Comparison of ENCODE assay signal across 2 cellular contexts in the genomic region with DNA sequence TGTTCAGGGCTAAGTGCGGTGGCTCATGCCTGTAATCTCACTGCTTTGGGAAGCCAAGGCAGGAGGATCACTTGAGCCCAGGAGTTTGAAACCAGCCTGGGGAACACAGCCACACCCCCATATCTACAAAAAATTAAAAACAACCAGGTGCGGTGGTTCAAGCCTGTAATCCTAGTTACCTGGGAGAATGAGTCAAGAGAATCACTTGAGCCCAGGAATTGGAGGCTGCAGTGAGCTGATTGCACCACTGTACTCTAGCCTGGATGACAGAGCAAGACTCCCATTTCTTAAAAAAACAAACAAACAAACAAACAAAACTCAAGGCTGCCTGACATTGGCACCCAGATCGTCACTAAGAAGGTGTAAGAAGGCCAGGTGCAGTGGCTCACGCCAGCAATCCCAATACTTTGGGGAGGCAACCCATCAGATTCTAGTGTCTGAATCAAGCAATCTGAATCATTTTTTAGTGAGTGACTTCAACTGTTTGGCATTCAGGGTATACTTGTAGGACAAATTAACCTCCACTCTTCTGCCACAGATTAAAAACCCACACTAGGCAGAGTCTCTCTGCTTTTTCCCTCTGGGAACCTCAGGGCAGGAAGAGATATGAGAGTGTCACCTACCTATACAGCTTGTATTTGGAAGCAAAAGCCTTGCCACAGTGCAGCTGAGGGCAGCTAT.
TF ChIP-seq lines count a peak whose summit lies in the region.

No MANE protein-coding gene starts in this region.

TF ChIP-seq in HepG2, 621 proteins besides CTCF, POLR2A, EP300 and RAD21:
- TF ChIP-seq ZNF737 (CRISPR knock-in tag; IDR thresholded peaks at IDR 0.05; ENCODE audit: borderline replicate concordance) (0 out of 2 replicates have a peak, but pooled peaks have one; percentile 18), POLR2G (IDR thresholded peaks at IDR 0.05; ENCODE audit: low read depth, low read length) (no peak), MAZ (IDR thresholded peaks at IDR 0.05; ENCODE audit: borderline replicate concordance, low read depth, low read length) (no peak), MAZ (CRISPR knock-in tag; IDR thresholded peaks at IDR 0.05; ENCODE audit: low read depth) (0 out of 2 replicates have a peak, but pooled peaks have one; percentile 24)
- TF ChIP-seq, protein P1, sequence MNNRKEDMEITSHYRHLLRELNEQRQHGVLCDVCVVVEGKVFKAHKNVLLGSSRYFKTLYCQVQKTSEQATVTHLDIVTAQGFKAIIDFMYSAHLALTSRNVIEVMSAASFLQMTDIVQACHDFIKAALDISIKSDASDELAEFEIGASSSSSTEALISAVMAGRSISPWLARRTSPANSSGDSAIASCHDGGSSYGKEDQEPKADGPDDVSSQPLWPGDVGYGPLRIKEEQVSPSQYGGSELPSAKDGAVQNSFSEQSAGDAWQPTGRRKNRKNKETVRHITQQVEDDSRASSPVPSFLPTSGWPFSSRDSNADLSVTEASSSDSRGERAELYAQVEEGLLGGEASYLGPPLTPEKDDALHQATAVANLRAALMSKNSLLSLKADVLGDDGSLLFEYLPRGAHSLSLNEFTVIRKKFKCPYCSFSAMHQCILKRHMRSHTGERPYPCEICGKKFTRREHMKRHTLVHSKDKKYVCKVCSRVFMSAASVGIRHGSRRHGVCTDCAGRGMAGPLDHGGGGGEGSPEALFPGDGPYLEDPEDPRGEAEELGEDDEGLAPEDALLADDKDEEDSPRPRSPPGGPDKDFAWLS (CRISPR knock-in tag; IDR thresholded peaks at IDR 0.05; ENCODE audit: borderline replicate concordance) = 0 out of 2 replicates have a peak, but pooled peaks have one; percentile 62

TF ChIP-seq in SK-N-SH, 30 proteins besides CTCF, POLR2A, EP300 and RAD21:
- TF ChIP-seq GATA2 (CRISPR knock-in tag; IDR thresholded peaks at IDR 0.05) (no peak), FOXJ3 (CRISPR knock-in tag; IDR thresholded peaks at IDR 0.05) (no peak), YY1 (IDR thresholded peaks at IDR 0.05; ENCODE audit: low read depth) (no peak)
- TF ChIP-seq, protein P2, sequence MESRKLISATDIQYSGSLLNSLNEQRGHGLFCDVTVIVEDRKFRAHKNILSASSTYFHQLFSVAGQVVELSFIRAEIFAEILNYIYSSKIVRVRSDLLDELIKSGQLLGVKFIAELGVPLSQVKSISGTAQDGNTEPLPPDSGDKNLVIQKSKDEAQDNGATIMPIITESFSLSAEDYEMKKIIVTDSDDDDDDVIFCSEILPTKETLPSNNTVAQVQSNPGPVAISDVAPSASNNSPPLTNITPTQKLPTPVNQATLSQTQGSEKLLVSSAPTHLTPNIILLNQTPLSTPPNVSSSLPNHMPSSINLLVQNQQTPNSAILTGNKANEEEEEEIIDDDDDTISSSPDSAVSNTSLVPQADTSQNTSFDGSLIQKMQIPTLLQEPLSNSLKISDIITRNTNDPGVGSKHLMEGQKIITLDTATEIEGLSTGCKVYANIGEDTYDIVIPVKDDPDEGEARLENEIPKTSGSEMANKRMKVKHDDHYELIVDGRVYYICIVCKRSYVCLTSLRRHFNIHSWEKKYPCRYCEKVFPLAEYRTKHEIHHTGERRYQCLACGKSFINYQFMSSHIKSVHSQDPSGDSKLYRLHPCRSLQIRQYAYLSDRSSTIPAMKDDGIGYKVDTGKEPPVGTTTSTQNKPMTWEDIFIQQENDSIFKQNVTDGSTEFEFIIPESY (IDR thresholded peaks at IDR 0.05; ENCODE audit: borderline replicate concordance, low read depth) = no peak
- TF ChIP-seq, protein P3, sequence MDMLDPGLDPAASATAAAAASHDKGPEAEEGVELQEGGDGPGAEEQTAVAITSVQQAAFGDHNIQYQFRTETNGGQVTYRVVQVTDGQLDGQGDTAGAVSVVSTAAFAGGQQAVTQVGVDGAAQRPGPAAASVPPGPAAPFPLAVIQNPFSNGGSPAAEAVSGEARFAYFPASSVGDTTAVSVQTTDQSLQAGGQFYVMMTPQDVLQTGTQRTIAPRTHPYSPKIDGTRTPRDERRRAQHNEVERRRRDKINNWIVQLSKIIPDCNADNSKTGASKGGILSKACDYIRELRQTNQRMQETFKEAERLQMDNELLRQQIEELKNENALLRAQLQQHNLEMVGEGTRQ (IDR thresholded peaks at IDR 0.05; ENCODE audit: borderline replicate concordance, low read depth, low read length) = no peak
- TF ChIP-seq, protein P4, sequence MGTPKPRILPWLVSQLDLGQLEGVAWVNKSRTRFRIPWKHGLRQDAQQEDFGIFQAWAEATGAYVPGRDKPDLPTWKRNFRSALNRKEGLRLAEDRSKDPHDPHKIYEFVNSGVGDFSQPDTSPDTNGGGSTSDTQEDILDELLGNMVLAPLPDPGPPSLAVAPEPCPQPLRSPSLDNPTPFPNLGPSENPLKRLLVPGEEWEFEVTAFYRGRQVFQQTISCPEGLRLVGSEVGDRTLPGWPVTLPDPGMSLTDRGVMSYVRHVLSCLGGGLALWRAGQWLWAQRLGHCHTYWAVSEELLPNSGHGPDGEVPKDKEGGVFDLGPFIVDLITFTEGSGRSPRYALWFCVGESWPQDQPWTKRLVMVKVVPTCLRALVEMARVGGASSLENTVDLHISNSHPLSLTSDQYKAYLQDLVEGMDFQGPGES (IDR thresholded peaks at IDR 0.05; ENCODE audit: low read depth, low read length) = no peak
